ENCODE assay signal across 15 cellular contexts in genomic region chr2:235675678-235676535, GRCh38.
DNase-seq lines count a peak whose midpoint lies in the region; ATAC-seq lines count a peak whose summit lies in the region.
"Had no signal": no experiment of that assay in that cellular context is flagged by ENCODE, and none has a peak within 500 bp of the region (broad histone marks: within the 10 kb centered on the region; RNA-seq: fewer than 3 reads in every experiment).

No MANE protein-coding gene starts in this region.

- no peak overlapping the region for H3K27ac Mint-ChIP-seq in stimulated activated effector memory CD8-positive, alpha-beta T cell treated with anti-CD3 and anti-CD28 coated beads, Interleukin-12 subunit alpha, Interleukin-12 subunit beta, amount 100 ng/mL, for 72 hours
- H3K27ac Mint-ChIP-seq: activated naive CD4-positive, alpha-beta T cell treated with anti-CD3 and anti-CD28 coated beads, Interleukin-2, amount 10 ng/mL, durations not matched to agents 7 days and 5 days had no signal

- DNase-seq in NCI-H748 (lab: John Stamatoyannopoulos, UW; ENCODE audit: unreplicated experiment): peak; percentile 45
- no peak for DNase-seq in NCI-H748 treated with DMSO at 0.1 percent for 48 hours (lab: John Stamatoyannopoulos, UW)
- peak; percentile 14 for DNase-seq in RPMI7951 (ENCODE audit: low read depth)
- peak; percentile 60 for DNase-seq in fibroblast of peridontal ligament (ENCODE audit: extremely low read depth)
- DNase-seq in stimulated activated effector memory CD8-positive, alpha-beta T cell treated with anti-CD3 and anti-CD28 coated beads, Interleukin-12 subunit alpha, Interleukin-12 subunit beta, amount 100 ng/mL, for 72 hours (ENCODE audit: low spot score in 2 of 2): no peak
- no peak for DNase-seq in NCI-H1417 treated with DMSO at 0.1 percent for 48 hours (lab: John Stamatoyannopoulos, UW)
- no peak for DNase-seq in activated T-cell treated with anti-CD3 and anti-CD28 coated beads, Interleukin-2, amount 50 U/mL, for 48 hours
- DNase-seq: 8988T; activated CD4-positive, alpha-beta T cell treated with anti-CD3 and anti-CD28 coated beads for 4 hours; activated naive CD4-positive, alpha-beta T cell treated with anti-CD3 and anti-CD28 coated beads, Interleukin-2, amount 10 ng/mL, durations not matched to agents 7 days and 5 days; effector CD4-positive, alpha-beta T cell; GDM1; KBM-7; SHP77 had no signal

- H3K36me3 Mint-ChIP-seq in stimulated activated effector memory CD8-positive, alpha-beta T cell treated with anti-CD3 and anti-CD28 coated beads, Interleukin-12 subunit alpha, Interleukin-12 subunit beta, amount 100 ng/mL, for 72 hours: no peaks in the 10 kb centered on the region
- H3K36me3 Mint-ChIP-seq: activated naive CD4-positive, alpha-beta T cell treated with anti-CD3 and anti-CD28 coated beads, Interleukin-2, amount 10 ng/mL, durations not matched to agents 7 days and 5 days had no signal

- ATAC-seq in stimulated activated effector memory CD8-positive, alpha-beta T cell treated with anti-CD3 and anti-CD28 coated beads, Interleukin-12 subunit alpha, Interleukin-12 subunit beta, amount 100 ng/mL, for 72 hours: peak; percentile 87
- no peak for ATAC-seq in HG03442 (IDR thresholded peaks at IDR 0.05; ENCODE audit: unreplicated experiment)

- H3K9me3 Mint-ChIP-seq in stimulated activated effector memory CD8-positive, alpha-beta T cell treated with anti-CD3 and anti-CD28 coated beads, Interleukin-12 subunit alpha, Interleukin-12 subunit beta, amount 100 ng/mL, for 72 hours: no peaks in the 10 kb centered on the region
- H3K9me3 Mint-ChIP-seq: activated naive CD4-positive, alpha-beta T cell treated with anti-CD3 and anti-CD28 coated beads, Interleukin-2, amount 10 ng/mL, durations not matched to agents 7 days and 5 days had no signal

- peaks cover 52% of the 10 kb centered on the region for H3K4me1 Mint-ChIP-seq in stimulated activated effector memory CD8-positive, alpha-beta T cell treated with anti-CD3 and anti-CD28 coated beads, Interleukin-12 subunit alpha, Interleukin-12 subunit beta, amount 100 ng/mL, for 72 hours
- H3K4me1 Mint-ChIP-seq: activated naive CD4-positive, alpha-beta T cell treated with anti-CD3 and anti-CD28 coated beads, Interleukin-2, amount 10 ng/mL, durations not matched to agents 7 days and 5 days had no signal

- no peak overlapping the region for H3K4me3 Mint-ChIP-seq in stimulated activated effector memory CD8-positive, alpha-beta T cell treated with anti-CD3 and anti-CD28 coated beads, Interleukin-12 subunit alpha, Interleukin-12 subunit beta, amount 100 ng/mL, for 72 hours
- H3K4me3 Mint-ChIP-seq: activated naive CD4-positive, alpha-beta T cell treated with anti-CD3 and anti-CD28 coated beads, Interleukin-2, amount 10 ng/mL, durations not matched to agents 7 days and 5 days had no signal

Comparison
In these comparisons a context has a peak if more than half of its experiments do, and no peak if none do; other contexts are left out.
1. DNase-seq: peak in NCI-H748 (single experiment), RPMI7951 (single experiment) and fibroblast of peridontal ligament (single experiment); none in NCI-H748 treated with DMSO at 0.1 percent for 48 hours (single experiment), stimulated activated effector memory CD8-positive, alpha-beta T cell treated with anti-CD3 and anti-CD28 coated beads, Interleukin-12 subunit alpha, Interleukin-12 subunit beta, amount 100 ng/mL, for 72 hours (0 of 2), NCI-H1417 treated with DMSO at 0.1 percent for 48 hours (single experiment) and activated T-cell treated with anti-CD3 and anti-CD28 coated beads, Interleukin-2, amount 50 U/mL, for 48 hours (0 of 2).